Comparison of ENCODE assay signal across 1 cellular context in the genomic region with DNA sequence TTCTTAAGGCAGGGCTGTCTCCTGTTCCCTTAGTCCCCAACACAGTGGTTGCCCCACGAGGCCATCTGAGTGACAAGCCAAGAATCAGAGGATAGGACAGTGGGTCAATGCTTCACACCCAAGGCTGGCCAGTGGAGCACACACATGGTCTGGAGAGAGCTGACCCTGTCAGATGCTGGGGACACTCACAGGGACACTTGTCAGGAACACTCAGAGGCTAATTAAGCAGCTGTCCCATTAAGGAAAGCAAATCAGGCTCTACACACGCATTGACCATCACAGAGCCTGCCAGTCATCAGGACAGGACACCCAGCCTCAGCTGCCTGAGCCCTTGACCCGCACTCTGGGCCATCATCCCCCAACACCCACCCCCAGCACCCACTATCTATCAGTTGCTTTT.
TF ChIP-seq lines count a peak whose summit lies in the region.

No MANE protein-coding gene starts in this region.

TF ChIP-seq in H1, 55 proteins besides CTCF, POLR2A, EP300 and RAD21:
- TF ChIP-seq RNF2 (IDR thresholded peaks at IDR 0.05; ENCODE audit: borderline replicate concordance, low read depth, low read length, missing control alignments, poor library complexity, severe bottlenecking) (no peak), JUND (IDR thresholded peaks at IDR 0.05; ENCODE audit: low read length) (no peak), PHF8 (conservative IDR thresholded peaks at IDR 0.05; ENCODE audit: low read depth, low read length) (no peak), CHD2 (IDR thresholded peaks at IDR 0.05; ENCODE audit: low read length) (no peak), SIRT6 (IDR thresholded peaks at IDR 0.05; ENCODE audit: low read length) (no peak), BRCA1 (IDR thresholded peaks at IDR 0.05; ENCODE audit: low read depth, low read length) (no peak), BACH1 (IDR thresholded peaks at IDR 0.05; ENCODE audit: low read length) (no peak), RXRA (IDR thresholded peaks at IDR 0.05; ENCODE audit: insufficient read depth, low read depth, low read length) (no peak), SAP30 (IDR thresholded peaks at IDR 0.05; ENCODE audit: insufficient read depth, insufficient replicate concordance, low read length) (no peak), POU5F1 (IDR thresholded peaks at IDR 0.05; ENCODE audit: low read depth, low read length) (no peak), ZNF274 (IDR thresholded peaks at IDR 0.05; ENCODE audit: borderline replicate concordance, extremely low read depth, low read length) (no peak)
- TF ChIP-seq, protein P1, sequence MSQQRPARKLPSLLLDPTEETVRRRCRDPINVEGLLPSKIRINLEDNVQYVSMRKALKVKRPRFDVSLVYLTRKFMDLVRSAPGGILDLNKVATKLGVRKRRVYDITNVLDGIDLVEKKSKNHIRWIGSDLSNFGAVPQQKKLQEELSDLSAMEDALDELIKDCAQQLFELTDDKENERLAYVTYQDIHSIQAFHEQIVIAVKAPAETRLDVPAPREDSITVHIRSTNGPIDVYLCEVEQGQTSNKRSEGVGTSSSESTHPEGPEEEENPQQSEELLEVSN (IDR thresholded peaks at IDR 0.05) = no peak
- TF ChIP-seq, protein P2, sequence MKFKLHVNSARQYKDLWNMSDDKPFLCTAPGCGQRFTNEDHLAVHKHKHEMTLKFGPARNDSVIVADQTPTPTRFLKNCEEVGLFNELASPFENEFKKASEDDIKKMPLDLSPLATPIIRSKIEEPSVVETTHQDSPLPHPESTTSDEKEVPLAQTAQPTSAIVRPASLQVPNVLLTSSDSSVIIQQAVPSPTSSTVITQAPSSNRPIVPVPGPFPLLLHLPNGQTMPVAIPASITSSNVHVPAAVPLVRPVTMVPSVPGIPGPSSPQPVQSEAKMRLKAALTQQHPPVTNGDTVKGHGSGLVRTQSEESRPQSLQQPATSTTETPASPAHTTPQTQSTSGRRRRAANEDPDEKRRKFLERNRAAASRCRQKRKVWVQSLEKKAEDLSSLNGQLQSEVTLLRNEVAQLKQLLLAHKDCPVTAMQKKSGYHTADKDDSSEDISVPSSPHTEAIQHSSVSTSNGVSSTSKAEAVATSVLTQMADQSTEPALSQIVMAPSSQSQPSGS (IDR thresholded peaks at IDR 0.05; ENCODE audit: low read length) = no peak
